Comparison of ENCODE assay signal across 17 cellular contexts in genomic region chr5:15936505-15937245, GRCh38.
DNase-seq lines count a peak whose midpoint lies in the region; ATAC-seq and TF ChIP-seq lines count a peak whose summit lies in the region.
"Had no signal": no experiment of that assay in that cellular context is flagged by ENCODE, and none has a peak within 500 bp of the region (broad histone marks: within the 10 kb centered on the region; RNA-seq: fewer than 3 reads in every experiment).

No MANE protein-coding gene starts in this region.

- no peak overlapping the region for H3K27ac Mint-ChIP-seq in chondrocyte (ENCODE audit: unreplicated experiment)
- H3K27ac Mint-ChIP-seq: CD8-positive, alpha-beta memory T cell; HFFc6 had no signal

- H2AK5ac ChIP-seq in trophoblast cell (ENCODE audit: low read length): no peak overlapping the region

- H3K9me3 Mint-ChIP-seq in chondrocyte (ENCODE audit: low read depth): no peaks in the 10 kb centered on the region
- H3K9me3 Mint-ChIP-seq: HFFc6 had no signal

- H3K4me1 ChIP-seq in right cardiac atrium (ENCODE audit: control insufficient read depth, insufficient read depth, low read length) (peaks cover 2% of the 10 kb centered on the region), trophoblast cell (ENCODE audit: control insufficient read depth in 1 of 2, insufficient read depth in 2 of 2, low read length in 2 of 2) (no peaks in the 10 kb centered on the region)
- H3K4me1 ChIP-seq: BLaER1, Caco-2 had no signal

- H3K79me2 ChIP-seq in trophoblast cell (ENCODE audit: control insufficient read depth, insufficient read depth, low read length, poor library complexity): no peaks in the 10 kb centered on the region

- no peak overlapping the region for H2BK12ac ChIP-seq in trophoblast cell (ENCODE audit: low read length)

- H3K27me3 Mint-ChIP-seq in chondrocyte (ENCODE audit: low read depth): no peaks in the 10 kb centered on the region
- H3K27me3 Mint-ChIP-seq: CD8-positive, alpha-beta memory T cell had no signal

- H2BK120ac ChIP-seq in trophoblast cell (ENCODE audit: insufficient read depth, low read length, poor library complexity): no peak overlapping the region

- H3K14ac ChIP-seq in trophoblast cell (ENCODE audit: low read length): no peak overlapping the region

- TF ChIP-seq CTCF in chondrocyte (IDR thresholded peaks at IDR 0.05): no peak
- TF ChIP-seq CTCF in GM10248 (IDR thresholded peaks at IDR 0.05; ENCODE audit: control extremely low read depth, extremely low read depth, low read depth, missing control alignments): no peak

- H4K91ac ChIP-seq in trophoblast cell (ENCODE audit: low read depth, low read length): no peak overlapping the region

- peak in 2 of 3 donors; percentile 45 to 48 for DNase-seq in right cardiac atrium
- DNase-seq in left cardiac atrium: no peak
- peak; percentile 92 for DNase-seq in chondrocyte (ENCODE audit: low spot score)
- no peak for DNase-seq in trophoblast cell
- no peak for DNase-seq in AML-193 (lab: John Stamatoyannopoulos, UW)
- no peak for DNase-seq in GM10248 (ENCODE audit: extremely low spot score)
- DNase-seq in left lobe of liver (ENCODE audit: low spot score): no peak
- DNase-seq: Caco-2; CD8-positive, alpha-beta memory T cell; DMS53; GF-D8; GM23248; HCEC 1CT; HFFc6 had no signal

- H3K79me1 ChIP-seq in trophoblast cell (ENCODE audit: low read length): no peaks in the 10 kb centered on the region

- no peak overlapping the region for H2BK5ac ChIP-seq in trophoblast cell (ENCODE audit: low read depth, low read length, poor library complexity)

- H3K18ac ChIP-seq in trophoblast cell (ENCODE audit: low read length): no peak overlapping the region

- peaks cover 11% of the 10 kb centered on the region for H3K4me1 Mint-ChIP-seq in chondrocyte (ENCODE audit: low read depth)
- H3K4me1 Mint-ChIP-seq: CD8-positive, alpha-beta memory T cell had no signal

- H3K23ac ChIP-seq in trophoblast cell (ENCODE audit: low read length): no peak overlapping the region

- no peak overlapping the region for H3K9ac ChIP-seq in trophoblast cell (ENCODE audit: low read length)
- H3K9ac ChIP-seq: BLaER1, GM23248 had no signal

- no peak overlapping the region for H4K8ac ChIP-seq in trophoblast cell (ENCODE audit: low read depth, low read length)

- H3K4ac ChIP-seq in trophoblast cell (ENCODE audit: low read depth, low read length): no peak overlapping the region

- H3K4me2 ChIP-seq in trophoblast cell (ENCODE audit: low read length): no peak overlapping the region
- H3K4me2 ChIP-seq: BLaER1 had no signal

- peaks cover 4 to 8% of the 10 kb centered on the region in 2 experiments for H3K36me3 ChIP-seq in trophoblast cell (ENCODE audit: control insufficient read depth in 1 of 2, insufficient read depth in 2 of 2, low read length in 2 of 2)
- H3K36me3 ChIP-seq: BLaER1 had no signal

- CTCF ChIA-PET in GM10248 (lab: Yijun Ruan, JAX): no interaction called here

- H3K4me3 ChIP-seq in right cardiac atrium (ENCODE audit: low read length) (no peak overlapping the region), trophoblast cell (ENCODE audit: low read depth, low read length) (peak overlapping the region; percentile 23)
- H3K4me3 ChIP-seq: BLaER1, GM12878, GM23248 had no signal

- peak in 1 of 2 donors; percentile 11 for ATAC-seq in right cardiac atrium
- ATAC-seq in left cardiac atrium: no peak
- no peak for ATAC-seq in left lobe of liver
- ATAC-seq: GM12878 had no signal

- H3K27me3 ChIP-seq in right cardiac atrium (ENCODE audit: control insufficient read depth, insufficient read depth) (no peaks in the 10 kb centered on the region), trophoblast cell (ENCODE audit: insufficient read depth, low read length) (no peaks in the 10 kb centered on the region)
- H3K27me3 ChIP-seq: BLaER1 had no signal

- H3K9me3 ChIP-seq in right cardiac atrium (ENCODE audit: control insufficient read depth, low read length) (no peaks in the 10 kb centered on the region), trophoblast cell (ENCODE audit: insufficient read depth, low read depth, low read length) (peaks cover 3% of the 10 kb centered on the region)
- H3K9me3 ChIP-seq: BLaER1, Caco-2 had no signal

- POLR2A ChIA-PET in GM10248 (lab: Yijun Ruan, JAX): no interaction called here

- no peak overlapping the region for H4K12ac ChIP-seq in trophoblast cell (ENCODE audit: low read depth, low read length)

- H3K36me3 Mint-ChIP-seq in chondrocyte (ENCODE audit: low read depth): peaks cover 44% of the 10 kb centered on the region
- H3K36me3 Mint-ChIP-seq: CD8-positive, alpha-beta memory T cell had no signal

- no peak overlapping the region for H3K27ac ChIP-seq in right cardiac atrium (ENCODE audit: low read length)
- H3K27ac ChIP-seq in trophoblast cell (ENCODE audit: low read depth, low read length): no peak overlapping the region
- H3K27ac ChIP-seq: 22Rv1, BLaER1, GM23248 had no signal

- no peak overlapping the region for H3K4me3 Mint-ChIP-seq in chondrocyte (ENCODE audit: unreplicated experiment)
- H3K4me3 Mint-ChIP-seq: CD8-positive, alpha-beta memory T cell; HFFc6 had no signal

- intact Hi-C loops in right cardiac atrium (cut with DNase I): no loop called here
- intact Hi-C loops in left cardiac atrium (cut with DNase I): no loop called here

- WGBS in right cardiac atrium: 98% methylated on average over 60 of the region's 60 CpGs
- no CpG with 5 or more reads among the region's 60 CpGs for WGBS in trophoblast cell (ENCODE audit: extremely low coverage, insufficient coverage, insufficient read length)

- no peak overlapping the region for H2AFZ ChIP-seq in trophoblast cell (ENCODE audit: insufficient read depth, low read length, poor library complexity)
- H2AFZ ChIP-seq: GM23248 had no signal

Comparison
In these comparisons a context has a peak if more than half of its experiments do, and no peak if none do; other contexts are left out.
1. DNase-seq: peak in right cardiac atrium (2 of 3) and chondrocyte (single experiment); none in left cardiac atrium (single experiment), trophoblast cell (0 of 2), AML-193 (0 of 2), GM10248 (single experiment) and left lobe of liver (single experiment).